Comparison of ENCODE assay signal across 1 cellular context in the genomic region with DNA sequence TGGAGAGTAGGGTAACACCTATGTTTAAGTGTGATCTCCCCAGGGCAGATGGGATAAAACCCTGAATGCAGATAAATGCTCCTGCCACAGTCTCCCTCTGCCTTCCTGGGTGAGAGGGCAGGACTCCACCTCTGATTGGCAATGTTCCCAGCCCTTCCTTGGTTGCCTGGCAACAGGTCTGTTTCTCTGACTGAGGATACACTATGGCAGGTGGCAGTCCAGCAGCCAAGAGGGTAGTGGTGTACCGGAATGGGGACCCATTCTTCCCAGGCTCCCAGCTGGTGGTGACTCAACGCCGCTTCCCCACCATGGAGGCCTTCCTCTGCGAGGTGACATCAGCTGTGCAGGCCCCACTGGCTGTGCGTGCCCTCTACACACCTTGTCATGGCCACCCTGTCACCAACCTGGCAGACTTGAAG.
A peak's percentile ranks its signal among the peaks of the same experiment; 100 is the strongest.
TF ChIP-seq lines count a peak whose summit lies in the region.

A gene (plus strand): TSS at position 199 of the 419 bp plus-strand sequence. CDS start 5 bp downstream, at position 204.

TF ChIP-seq in HEK293, 187 proteins besides CTCF, POLR2A, EP300 and RAD21 (continued from another document):
- TF ChIP-seq, protein P1, sequence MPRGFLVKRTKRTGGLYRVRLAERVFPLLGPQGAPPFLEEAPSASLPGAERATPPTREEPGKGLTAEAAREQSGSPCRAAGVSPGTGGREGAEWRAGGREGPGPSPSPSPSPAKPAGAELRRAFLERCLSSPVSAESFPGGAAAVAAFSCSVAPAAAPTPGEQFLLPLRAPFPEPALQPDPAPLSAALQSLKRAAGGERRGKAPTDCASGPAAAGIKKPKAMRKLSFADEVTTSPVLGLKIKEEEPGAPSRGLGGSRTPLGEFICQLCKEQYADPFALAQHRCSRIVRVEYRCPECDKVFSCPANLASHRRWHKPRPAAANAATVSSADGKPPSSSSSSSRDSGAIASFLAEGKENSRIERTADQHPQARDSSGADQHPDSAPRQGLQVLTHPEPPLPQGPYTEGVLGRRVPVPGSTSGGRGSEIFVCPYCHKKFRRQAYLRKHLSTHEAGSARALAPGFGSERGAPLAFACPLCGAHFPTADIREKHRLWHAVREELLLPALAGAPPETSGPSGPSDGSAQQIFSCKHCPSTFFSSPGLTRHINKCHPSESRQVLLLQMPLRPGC (tag by site-specific recombination; IDR thresholded peaks at IDR 0.05): peak; percentile 85
- TF ChIP-seq GLIS1 (tag by site-specific recombination; IDR thresholded peaks at IDR 0.05) (peak; percentile 81), ZNF248 (tag by site-specific recombination; IDR thresholded peaks at IDR 0.05) (no peak), ZNF423 (tag by site-specific recombination; IDR thresholded peaks at IDR 0.05) (no peak), TRIM28 (IDR thresholded peaks at IDR 0.05; ENCODE audit: borderline replicate concordance, low read length) (no peak), ZNF138 (tag by site-specific recombination; IDR thresholded peaks at IDR 0.05; ENCODE audit: borderline replicate concordance) (no peak), ZNF366 (tag by site-specific recombination; conservative IDR thresholded peaks at IDR 0.05) (no peak), ZNF473 (tag by site-specific recombination; IDR thresholded peaks at IDR 0.05) (no peak), ZNF510 (tag by site-specific recombination; IDR thresholded peaks at IDR 0.05; ENCODE audit: insufficient replicate concordance) (no peak), IKZF3 (tag by site-specific recombination; IDR thresholded peaks at IDR 0.05) (0 out of 2 replicates have a peak, but pooled peaks have one; percentile 69), ZNF596 (tag by site-specific recombination; IDR thresholded peaks at IDR 0.05) (no peak), MZF1 (tag by site-specific recombination; IDR thresholded peaks at IDR 0.05; ENCODE audit: borderline replicate concordance) (0 out of 2 replicates have a peak, but pooled peaks have one; percentile 6), ZNF654 (tag by site-specific recombination; IDR thresholded peaks at IDR 0.05; ENCODE audit: low read depth) (no peak), ZNF610 (tag by site-specific recombination; IDR thresholded peaks at IDR 0.05; ENCODE audit: borderline replicate concordance) (no peak), ZNF239 (tag by site-specific recombination; IDR thresholded peaks at IDR 0.05) (peak; percentile 88), ZNF292 (tag by site-specific recombination; IDR thresholded peaks at IDR 0.05; ENCODE audit: borderline replicate concordance, low read depth) (no peak), ZBTB17 (tag by site-specific recombination; IDR thresholded peaks at IDR 0.05) (peak; percentile 81), ZNF114 (tag by site-specific recombination; IDR thresholded peaks at IDR 0.05) (no peak), ZSCAN16 (tag by site-specific recombination; IDR thresholded peaks at IDR 0.05) (no peak), SCRT2 (tag by site-specific recombination; IDR thresholded peaks at IDR 0.05) (peak; percentile 84)
- TF ChIP-seq, protein P2, sequence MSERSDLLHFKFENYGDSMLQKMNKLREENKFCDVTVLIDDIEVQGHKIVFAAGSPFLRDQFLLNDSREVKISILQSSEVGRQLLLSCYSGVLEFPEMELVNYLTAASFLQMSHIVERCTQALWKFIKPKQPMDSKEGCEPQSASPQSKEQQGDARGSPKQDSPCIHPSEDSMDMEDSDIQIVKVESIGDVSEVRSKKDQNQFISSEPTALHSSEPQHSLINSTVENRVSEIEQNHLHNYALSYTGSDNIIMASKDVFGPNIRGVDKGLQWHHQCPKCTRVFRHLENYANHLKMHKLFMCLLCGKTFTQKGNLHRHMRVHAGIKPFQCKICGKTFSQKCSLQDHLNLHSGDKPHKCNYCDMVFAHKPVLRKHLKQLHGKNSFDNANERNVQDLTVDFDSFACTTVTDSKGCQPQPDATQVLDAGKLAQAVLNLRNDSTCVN (tag by site-specific recombination; optimal IDR thresholded peaks at IDR 0.05): no peak
- TF ChIP-seq, protein P3, sequence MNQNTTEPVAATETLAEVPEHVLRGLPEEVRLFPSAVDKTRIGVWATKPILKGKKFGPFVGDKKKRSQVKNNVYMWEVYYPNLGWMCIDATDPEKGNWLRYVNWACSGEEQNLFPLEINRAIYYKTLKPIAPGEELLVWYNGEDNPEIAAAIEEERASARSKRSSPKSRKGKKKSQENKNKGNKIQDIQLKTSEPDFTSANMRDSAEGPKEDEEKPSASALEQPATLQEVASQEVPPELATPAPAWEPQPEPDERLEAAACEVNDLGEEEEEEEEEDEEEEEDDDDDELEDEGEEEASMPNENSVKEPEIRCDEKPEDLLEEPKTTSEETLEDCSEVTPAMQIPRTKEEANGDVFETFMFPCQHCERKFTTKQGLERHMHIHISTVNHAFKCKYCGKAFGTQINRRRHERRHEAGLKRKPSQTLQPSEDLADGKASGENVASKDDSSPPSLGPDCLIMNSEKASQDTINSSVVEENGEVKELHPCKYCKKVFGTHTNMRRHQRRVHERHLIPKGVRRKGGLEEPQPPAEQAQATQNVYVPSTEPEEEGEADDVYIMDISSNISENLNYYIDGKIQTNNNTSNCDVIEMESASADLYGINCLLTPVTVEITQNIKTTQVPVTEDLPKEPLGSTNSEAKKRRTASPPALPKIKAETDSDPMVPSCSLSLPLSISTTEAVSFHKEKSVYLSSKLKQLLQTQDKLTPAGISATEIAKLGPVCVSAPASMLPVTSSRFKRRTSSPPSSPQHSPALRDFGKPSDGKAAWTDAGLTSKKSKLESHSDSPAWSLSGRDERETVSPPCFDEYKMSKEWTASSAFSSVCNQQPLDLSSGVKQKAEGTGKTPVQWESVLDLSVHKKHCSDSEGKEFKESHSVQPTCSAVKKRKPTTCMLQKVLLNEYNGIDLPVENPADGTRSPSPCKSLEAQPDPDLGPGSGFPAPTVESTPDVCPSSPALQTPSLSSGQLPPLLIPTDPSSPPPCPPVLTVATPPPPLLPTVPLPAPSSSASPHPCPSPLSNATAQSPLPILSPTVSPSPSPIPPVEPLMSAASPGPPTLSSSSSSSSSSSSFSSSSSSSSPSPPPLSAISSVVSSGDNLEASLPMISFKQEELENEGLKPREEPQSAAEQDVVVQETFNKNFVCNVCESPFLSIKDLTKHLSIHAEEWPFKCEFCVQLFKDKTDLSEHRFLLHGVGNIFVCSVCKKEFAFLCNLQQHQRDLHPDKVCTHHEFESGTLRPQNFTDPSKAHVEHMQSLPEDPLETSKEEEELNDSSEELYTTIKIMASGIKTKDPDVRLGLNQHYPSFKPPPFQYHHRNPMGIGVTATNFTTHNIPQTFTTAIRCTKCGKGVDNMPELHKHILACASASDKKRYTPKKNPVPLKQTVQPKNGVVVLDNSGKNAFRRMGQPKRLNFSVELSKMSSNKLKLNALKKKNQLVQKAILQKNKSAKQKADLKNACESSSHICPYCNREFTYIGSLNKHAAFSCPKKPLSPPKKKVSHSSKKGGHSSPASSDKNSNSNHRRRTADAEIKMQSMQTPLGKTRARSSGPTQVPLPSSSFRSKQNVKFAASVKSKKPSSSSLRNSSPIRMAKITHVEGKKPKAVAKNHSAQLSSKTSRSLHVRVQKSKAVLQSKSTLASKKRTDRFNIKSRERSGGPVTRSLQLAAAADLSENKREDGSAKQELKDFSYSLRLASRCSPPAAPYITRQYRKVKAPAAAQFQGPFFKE (tag by site-specific recombination; IDR thresholded peaks at IDR 0.05; ENCODE audit: borderline replicate concordance): no peak
- TF ChIP-seq, protein P4, sequence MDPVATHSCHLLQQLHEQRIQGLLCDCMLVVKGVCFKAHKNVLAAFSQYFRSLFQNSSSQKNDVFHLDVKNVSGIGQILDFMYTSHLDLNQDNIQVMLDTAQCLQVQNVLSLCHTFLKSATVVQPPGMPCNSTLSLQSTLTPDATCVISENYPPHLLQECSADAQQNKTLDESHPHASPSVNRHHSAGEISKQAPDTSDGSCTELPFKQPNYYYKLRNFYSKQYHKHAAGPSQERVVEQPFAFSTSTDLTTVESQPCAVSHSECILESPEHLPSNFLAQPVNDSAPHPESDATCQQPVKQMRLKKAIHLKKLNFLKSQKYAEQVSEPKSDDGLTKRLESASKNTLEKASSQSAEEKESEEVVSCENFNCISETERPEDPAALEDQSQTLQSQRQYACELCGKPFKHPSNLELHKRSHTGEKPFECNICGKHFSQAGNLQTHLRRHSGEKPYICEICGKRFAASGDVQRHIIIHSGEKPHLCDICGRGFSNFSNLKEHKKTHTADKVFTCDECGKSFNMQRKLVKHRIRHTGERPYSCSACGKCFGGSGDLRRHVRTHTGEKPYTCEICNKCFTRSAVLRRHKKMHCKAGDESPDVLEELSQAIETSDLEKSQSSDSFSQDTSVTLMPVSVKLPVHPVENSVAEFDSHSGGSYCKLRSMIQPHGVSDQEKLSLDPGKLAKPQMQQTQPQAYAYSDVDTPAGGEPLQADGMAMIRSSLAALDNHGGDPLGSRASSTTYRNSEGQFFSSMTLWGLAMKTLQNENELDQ (tag by site-specific recombination; IDR thresholded peaks at IDR 0.05; ENCODE audit: low read depth): no peak
- TF ChIP-seq, protein P5, sequence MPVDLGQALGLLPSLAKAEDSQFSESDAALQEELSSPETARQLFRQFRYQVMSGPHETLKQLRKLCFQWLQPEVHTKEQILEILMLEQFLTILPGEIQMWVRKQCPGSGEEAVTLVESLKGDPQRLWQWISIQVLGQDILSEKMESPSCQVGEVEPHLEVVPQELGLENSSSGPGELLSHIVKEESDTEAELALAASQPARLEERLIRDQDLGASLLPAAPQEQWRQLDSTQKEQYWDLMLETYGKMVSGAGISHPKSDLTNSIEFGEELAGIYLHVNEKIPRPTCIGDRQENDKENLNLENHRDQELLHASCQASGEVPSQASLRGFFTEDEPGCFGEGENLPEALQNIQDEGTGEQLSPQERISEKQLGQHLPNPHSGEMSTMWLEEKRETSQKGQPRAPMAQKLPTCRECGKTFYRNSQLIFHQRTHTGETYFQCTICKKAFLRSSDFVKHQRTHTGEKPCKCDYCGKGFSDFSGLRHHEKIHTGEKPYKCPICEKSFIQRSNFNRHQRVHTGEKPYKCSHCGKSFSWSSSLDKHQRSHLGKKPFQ (tag by site-specific recombination; IDR thresholded peaks at IDR 0.05): no peak
- TF ChIP-seq, protein P6, sequence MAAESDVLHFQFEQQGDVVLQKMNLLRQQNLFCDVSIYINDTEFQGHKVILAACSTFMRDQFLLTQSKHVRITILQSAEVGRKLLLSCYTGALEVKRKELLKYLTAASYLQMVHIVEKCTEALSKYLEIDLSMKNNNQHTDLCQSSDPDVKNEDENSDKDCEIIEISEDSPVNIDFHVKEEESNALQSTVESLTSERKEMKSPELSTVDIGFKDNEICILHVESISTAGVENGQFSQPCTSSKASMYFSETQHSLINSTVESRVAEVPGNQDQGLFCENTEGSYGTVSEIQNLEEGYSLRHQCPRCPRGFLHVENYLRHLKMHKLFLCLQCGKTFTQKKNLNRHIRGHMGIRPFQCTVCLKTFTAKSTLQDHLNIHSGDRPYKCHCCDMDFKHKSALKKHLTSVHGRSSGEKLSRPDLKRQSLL (tag by site-specific recombination; IDR thresholded peaks at IDR 0.05): no peak
- TF ChIP-seq, protein P7, sequence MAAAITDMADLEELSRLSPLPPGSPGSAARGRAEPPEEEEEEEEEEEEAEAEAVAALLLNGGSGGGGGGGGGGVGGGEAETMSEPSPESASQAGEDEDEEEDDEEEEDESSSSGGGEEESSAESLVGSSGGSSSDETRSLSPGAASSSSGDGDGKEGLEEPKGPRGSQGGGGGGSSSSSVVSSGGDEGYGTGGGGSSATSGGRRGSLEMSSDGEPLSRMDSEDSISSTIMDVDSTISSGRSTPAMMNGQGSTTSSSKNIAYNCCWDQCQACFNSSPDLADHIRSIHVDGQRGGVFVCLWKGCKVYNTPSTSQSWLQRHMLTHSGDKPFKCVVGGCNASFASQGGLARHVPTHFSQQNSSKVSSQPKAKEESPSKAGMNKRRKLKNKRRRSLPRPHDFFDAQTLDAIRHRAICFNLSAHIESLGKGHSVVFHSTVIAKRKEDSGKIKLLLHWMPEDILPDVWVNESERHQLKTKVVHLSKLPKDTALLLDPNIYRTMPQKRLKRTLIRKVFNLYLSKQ (tag by site-specific recombination; IDR thresholded peaks at IDR 0.05; ENCODE audit: borderline replicate concordance): no peak
- TF ChIP-seq, protein P8, sequence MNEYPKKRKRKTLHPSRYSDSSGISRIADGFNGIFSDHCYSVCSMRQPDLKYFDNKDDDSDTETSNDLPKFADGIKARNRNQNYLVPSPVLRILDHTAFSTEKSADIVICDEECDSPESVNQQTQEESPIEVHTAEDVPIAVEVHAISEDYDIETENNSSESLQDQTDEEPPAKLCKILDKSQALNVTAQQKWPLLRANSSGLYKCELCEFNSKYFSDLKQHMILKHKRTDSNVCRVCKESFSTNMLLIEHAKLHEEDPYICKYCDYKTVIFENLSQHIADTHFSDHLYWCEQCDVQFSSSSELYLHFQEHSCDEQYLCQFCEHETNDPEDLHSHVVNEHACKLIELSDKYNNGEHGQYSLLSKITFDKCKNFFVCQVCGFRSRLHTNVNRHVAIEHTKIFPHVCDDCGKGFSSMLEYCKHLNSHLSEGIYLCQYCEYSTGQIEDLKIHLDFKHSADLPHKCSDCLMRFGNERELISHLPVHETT (tag by site-specific recombination; IDR thresholded peaks at IDR 0.05): no peak
TF ChIP-seq in HEK293: peak in this region for 9.
